21 cellular contexts compared by ENCODE assay signal in genomic region chr14:97833291-97833690, GRCh38.
"Had no signal": no experiment of that assay in that cellular context is flagged by ENCODE, and none has a peak within 500 bp of the region (broad histone marks: within the 10 kb centered on the region; RNA-seq: fewer than 3 reads in every experiment).

No MANE protein-coding gene starts in this region.

- H2AFZ ChIP-seq: hepatocyte had no signal

- DNase-seq: colonic mucosa; dermis blood vessel endothelial cell; esophagus squamous epithelium; foreskin keratinocyte; head of caudate nucleus; left colon; mesendoderm; naive B cell; psoas muscle; sigmoid colon; stimulated activated CD4-positive, alpha-beta T cell treated with anti-CD3 and anti-CD28 coated beads, Interleukin-2, amount 100 ng/mL, for 24 hours; stimulated activated CD4-positive, alpha-beta T cell treated with anti-CD3 and anti-CD28 coated beads, Interleukin-4, amount 100 ng/mL, for 4 hours; stimulated activated naive CD4-positive, alpha-beta T cell; stomach; substantia nigra had no signal

- H3K27me3 ChIP-seq: colonic mucosa, esophagus squamous epithelium, hepatocyte, neutrophil, right atrium auricular region had no signal

- H3K4me2 ChIP-seq: hepatocyte had no signal

- H3K4me3 ChIP-seq: colonic mucosa, esophagus squamous epithelium, hepatocyte, psoas muscle, right atrium auricular region, sigmoid colon, skin epidermis, stomach, thoracic aorta had no signal

- FAIRE-seq: urothelium cell line had no signal

- H3K27ac ChIP-seq: colonic mucosa, esophagus squamous epithelium, foreskin keratinocyte, hepatocyte, neutrophil, psoas muscle, right atrium auricular region, sigmoid colon, skin epidermis, stomach, thoracic aorta had no signal

- H3K9me3 ChIP-seq: colonic mucosa, esophagus squamous epithelium, neutrophil, psoas muscle, right atrium auricular region, sigmoid colon, stomach, thoracic aorta had no signal

- H3K36me3 ChIP-seq: colonic mucosa, esophagus squamous epithelium, neutrophil, right atrium auricular region, sigmoid colon, stomach, thoracic aorta had no signal

- H3K4me1 ChIP-seq: colonic mucosa, esophagus squamous epithelium, foreskin keratinocyte, psoas muscle, right atrium auricular region, sigmoid colon, stomach had no signal

- H3K79me2 ChIP-seq: hepatocyte had no signal
